24 cellular contexts compared by ENCODE assay signal in genomic region chr10:44470779-44471178, GRCh38.
DNase-seq lines count a peak whose midpoint lies in the region; ATAC-seq, FAIRE-seq and TF ChIP-seq lines count a peak whose summit lies in the region.
"Had no signal": no experiment of that assay in that cellular context is flagged by ENCODE, and none has a peak within 500 bp of the region (broad histone marks: within the 10 kb centered on the region; RNA-seq: fewer than 3 reads in every experiment).

No MANE protein-coding gene starts in this region.

- peaks cover 1% of the 10 kb centered on the region; the same call in 1 of the 2 replicates for H3F3A ChIP-seq in GM23248 (ENCODE audit: insufficient read depth)
- no peaks in the 10 kb centered on the region for H3F3A ChIP-seq in PC-9 (ENCODE audit: insufficient read depth, low read depth)

- TF ChIP-seq CTCF in PC-9 (conservative IDR thresholded peaks at IDR 0.05): no peak
- no peak for TF ChIP-seq CTCF in omental fat pad (IDR thresholded peaks at IDR 0.05)
- no peak for TF ChIP-seq CTCF in heart left ventricle (IDR thresholded peaks at IDR 0.05)

- DNase-seq in GM23248 (peak; percentile 9), PC-9 (no peak), fibroblast of peridontal ligament (ENCODE audit: extremely low read depth) (peak; percentile 73), omental fat pad (ENCODE audit: low spot score) (no peak), foreskin melanocyte (no peak), heart left ventricle (no peak), GM12891 (ENCODE audit: insufficient read length, low spot score) (no peak), T-helper 17 cell (no peak)
- DNase-seq: 8988T, ACHN, DMS153, DND-41, KBM-7, NCI-H2029, NCI-H2227 treated with DMSO at 0.1 percent for 48 hours, NCI-H510A, NCI-H69, SHP77 had no signal

- no peak overlapping the region for H3K27ac ChIP-seq in GM23248
- H3K27ac ChIP-seq in PC-9: no peak overlapping the region
- no peak overlapping the region for H3K27ac ChIP-seq in heart left ventricle
- H3K27ac ChIP-seq: RWPE1 had no signal

- H3K9ac ChIP-seq in GM23248: no peak overlapping the region

- no peaks in the 10 kb centered on the region for H3K79me2 ChIP-seq in GM23248 (ENCODE audit: insufficient read depth)
- no peaks in the 10 kb centered on the region for H3K79me2 ChIP-seq in PC-9 (ENCODE audit: low read depth)

- in situ Hi-C loops in GM23248 (cut with MboI): no loop called here

- H4K20me1 ChIP-seq in GM23248 (ENCODE audit: insufficient read depth) (no peaks in the 10 kb centered on the region), PC-9 (ENCODE audit: insufficient read depth) (no peaks in the 10 kb centered on the region)

- H3K9me2 ChIP-seq in GM23248 (ENCODE audit: insufficient read depth) (no peaks in the 10 kb centered on the region), PC-9 (ENCODE audit: insufficient read depth) (no peaks in the 10 kb centered on the region)

- CTCF ChIA-PET in PC-9 (lab: Charles Lee): no interaction called here

- no peaks in the 10 kb centered on the region for H3K4me1 Mint-ChIP-seq in T-helper 17 cell

- no peaks in the 10 kb centered on the region for H3K9me3 ChIP-seq in GM23248 (ENCODE audit: low read depth)
- no peaks in the 10 kb centered on the region for H3K9me3 ChIP-seq in PC-9 (ENCODE audit: insufficient read depth, low read depth)
- no peaks in the 10 kb centered on the region for H3K9me3 ChIP-seq in heart left ventricle
- H3K9me3 ChIP-seq in T-helper 17 cell (ENCODE audit: control insufficient read depth, low read length, poor library complexity, severe bottlenecking): no peaks in the 10 kb centered on the region
- H3K9me3 ChIP-seq: MG63 had no signal

- TF ChIP-seq POLR2A in heart left ventricle (IDR thresholded peaks at IDR 0.05) (no peak), GM12891 (IDR thresholded peaks at IDR 0.05; ENCODE audit: low read depth, low read length) (no peak)

- H3K27me3 ChIP-seq in GM23248 (replicated peaks; ENCODE audit: insufficient read depth) (no peaks in the 10 kb centered on the region), PC-9 (ENCODE audit: insufficient read depth, low read depth) (peaks cover 50% of the 10 kb centered on the region), heart left ventricle (peaks cover 0 to 16% (median 0%) of the 10 kb centered on the region in 9 donors)
- H3K27me3 ChIP-seq: MG63 had no signal

- intact Hi-C loops in PC-9 (cut with micrococcal nuclease; ENCODE audit: unreplicated experiment): no loop called here
- intact Hi-C loops in heart left ventricle (cut with DNase I): no loop called here

- FAIRE-seq in GM12891 (lab: Jason Lieb, UNC): no peak
- FAIRE-seq: GM18507, H54, HTR-8/SVneo had no signal

- no peak overlapping the region for H3K27ac Mint-ChIP-seq in T-helper 17 cell

- H2AFZ ChIP-seq in GM23248 (no peak overlapping the region), PC-9 (0 out of 2 replicates have a peak overlapping the region, but pooled peaks have one; percentile 55)

- H3K4me2 ChIP-seq in GM23248 (ENCODE audit: unreplicated experiment) (no peak overlapping the region), PC-9 (no peak overlapping the region)

- WGBS in GM23248 (ENCODE audit: low coverage in 1 of 2, low lambda C conversion rate in 2 of 2, missing lambda C conversion rate in 2 of 2), 2 experiments: 80 to 83% methylated on average over 2 of the region's 2 CpGs
- 84 to 91% (median 87%) methylated on average over 2 of the region's 2 CpGs for WGBS in heart left ventricle, 4 donors

- H3K36me3 ChIP-seq in GM23248 (ENCODE audit: low read depth) (no peaks in the 10 kb centered on the region), PC-9 (ENCODE audit: low read depth) (no peaks in the 10 kb centered on the region), heart left ventricle (no peaks in the 10 kb centered on the region)
- H3K36me3 ChIP-seq: MG63 had no signal

- no peaks in the 10 kb centered on the region for H3K4me1 ChIP-seq in GM23248 (ENCODE audit: insufficient read depth)
- no peaks in the 10 kb centered on the region for H3K4me1 ChIP-seq in PC-9 (replicated peaks; ENCODE audit: insufficient read depth)
- H3K4me1 ChIP-seq in heart left ventricle: no peaks in the 10 kb centered on the region

- H3K4me3 ChIP-seq in GM23248 (no peak overlapping the region), PC-9 (no peak overlapping the region), heart left ventricle (no peak overlapping the region)
- H3K4me3 ChIP-seq: MG63 had no signal

- POLR2A ChIA-PET in PC-9 (lab: Charles Lee; ENCODE audit: unreplicated experiment): no interaction called here

- ATAC-seq in omental fat pad (ENCODE audit: low FRiP score) (peak; percentile 46), heart left ventricle (no peak), T-helper 17 cell (no peak)
- ATAC-seq: Panc1 had no signal

- peaks cover 2% of the 10 kb centered on the region for H3K36me3 Mint-ChIP-seq in T-helper 17 cell (ENCODE audit: low read depth)

- H3K4me3 Mint-ChIP-seq in T-helper 17 cell: no peak overlapping the region

- peaks cover 14% of the 10 kb centered on the region for H3K27me3 Mint-ChIP-seq in T-helper 17 cell

- no TSS peak for BruUV-seq in PC-9 (replicated peaks; lab: Mats Ljungman, UMichigan)

TF ChIP-seq in GM12891, 5 proteins besides CTCF, POLR2A, EP300 and RAD21:
- TF ChIP-seq POU2F2 (IDR thresholded peaks at IDR 0.05; ENCODE audit: low read depth, low read length) (no peak), POLR2AphosphoS5 (IDR thresholded peaks at IDR 0.05; ENCODE audit: low read depth, low read length) (no peak), PAX5 (IDR thresholded peaks at IDR 0.05; ENCODE audit: insufficient read depth, low read length, severe bottlenecking) (no peak), SPI1 (IDR thresholded peaks at IDR 0.05; ENCODE audit: low read depth, low read length) (no peak), TAF1 (IDR thresholded peaks at IDR 0.05; ENCODE audit: low read depth, low read length) (no peak)

Comparison
In these comparisons a context has a peak if more than half of its experiments do, and no peak if none do; other contexts are left out.
1. DNase-seq: peak in GM23248 (single experiment) and fibroblast of peridontal ligament (single experiment); none in PC-9 (0 of 2), omental fat pad (single experiment), foreskin melanocyte (single experiment), heart left ventricle (0 of 5), GM12891 (single experiment) and T-helper 17 cell (0 of 3).